9 cellular contexts compared by ENCODE assay signal in the genomic region with DNA sequence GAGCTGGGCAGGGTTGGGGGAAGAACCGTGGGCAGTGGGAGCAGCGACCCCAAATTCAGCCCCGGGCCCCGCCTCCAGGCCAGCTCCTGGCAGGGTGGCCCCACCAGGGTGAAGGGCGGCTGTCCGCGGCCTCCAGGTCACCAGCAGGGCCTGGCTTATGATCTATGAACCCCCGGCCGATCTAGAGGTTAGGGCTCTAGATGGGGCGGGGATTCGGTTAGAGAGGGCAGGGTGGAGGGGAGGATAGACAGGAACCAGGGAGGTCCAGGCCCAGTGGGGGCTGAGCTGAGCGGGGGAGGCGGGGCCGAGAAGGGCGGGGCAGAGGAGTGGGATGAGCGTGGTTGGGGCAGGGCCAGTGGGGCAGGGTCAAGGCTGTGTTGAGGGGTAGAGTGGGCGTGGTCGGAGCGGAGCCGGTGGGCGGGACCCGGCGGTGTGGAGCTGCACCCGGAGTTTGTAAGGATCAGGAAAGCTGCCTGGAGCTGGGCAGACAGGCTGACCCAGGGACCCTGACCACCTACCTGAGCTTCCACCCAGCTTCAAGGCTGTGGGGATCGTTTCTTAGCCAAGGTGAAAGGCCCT. TPM values are rescaled to one million over a fixed set of nuclear protein-coding genes. Genes with fewer than 3 reads are reported as not detected.
DNase-seq lines count a peak whose midpoint lies in the region; ATAC-seq and TF ChIP-seq lines count a peak whose summit lies in the region.
"Had no signal": no experiment of that assay in that cellular context is flagged by ENCODE, and none has a peak within 500 bp of the region (broad histone marks: within the 10 kb centered on the region; RNA-seq: fewer than 3 reads in every experiment).

No MANE protein-coding gene starts in this region.

- H2AFZ ChIP-seq in GM23338 = peak overlapping the region; percentile 99

- H3K27me3 Mint-ChIP-seq in GM23338 (ENCODE audit: insufficient read depth, low read depth, poor library complexity) = peaks cover 35% of the 10 kb centered on the region
- peaks cover 12% of the 10 kb centered on the region for H3K27me3 Mint-ChIP-seq in activated CD8-positive, alpha-beta T cell treated with anti-CD3 and anti-CD28 coated beads, Interleukin-2, amount 10 ng/mL, durations not matched to agents 7 days and 5 days (ENCODE audit: low read depth)
- peaks cover 45 to 69% of the 10 kb centered on the region in 2 donors for H3K27me3 Mint-ChIP-seq in stimulated activated naive B cell treated with anti-CD40 and anti-IgM and Interleukin-4, amounts not matched to agents 10 μg/mL and 1 μg/mL and 100 μg/mL, for 72 hours

- peaks cover 6% of the 10 kb centered on the region; the same call in 1 of the 3 replicates for H3K4me1 Mint-ChIP-seq in GM23338
- H3K4me1 Mint-ChIP-seq in activated CD8-positive, alpha-beta T cell treated with anti-CD3 and anti-CD28 coated beads, Interleukin-2, amount 10 ng/mL, durations not matched to agents 7 days and 5 days (ENCODE audit: low read depth) = peaks cover 7% of the 10 kb centered on the region
- H3K4me1 Mint-ChIP-seq in stimulated activated naive B cell treated with anti-CD40 and anti-IgM and Interleukin-4, amounts not matched to agents 10 μg/mL and 1 μg/mL and 100 μg/mL, for 72 hours = peaks cover 5 to 17% of the 10 kb centered on the region in 2 donors

- no peak for TF ChIP-seq CTCF in GM23338 (conservative IDR thresholded peaks at IDR 0.05; ENCODE audit: low read depth in 2 of 2)

- no peaks in the 10 kb centered on the region for H4K20me1 ChIP-seq in GM23338 (replicated peaks; ENCODE audit: insufficient read depth)

- H3K36me3 Mint-ChIP-seq in GM23338 (ENCODE audit: low read depth) = no peaks in the 10 kb centered on the region; the same call in 2 of the 3 replicates
- no peaks in the 10 kb centered on the region for H3K36me3 Mint-ChIP-seq in activated CD8-positive, alpha-beta T cell treated with anti-CD3 and anti-CD28 coated beads, Interleukin-2, amount 10 ng/mL, durations not matched to agents 7 days and 5 days (ENCODE audit: low read depth)
- no peaks in the 10 kb centered on the region for H3K36me3 Mint-ChIP-seq in stimulated activated naive B cell treated with anti-CD40 and anti-IgM and Interleukin-4, amounts not matched to agents 10 μg/mL and 1 μg/mL and 100 μg/mL, for 72 hours
- H3K36me3 Mint-ChIP-seq: IgD-negative memory B cell had no signal

- H3K27me3 ChIP-seq in GM23338 (ENCODE audit: insufficient read depth) (peaks cover 13% of the 10 kb centered on the region), mucosa of rectum (ENCODE audit: control insufficient read depth in 2 of 2, insufficient read depth in 2 of 2, low read length in 2 of 2) (no peaks in the 10 kb centered on the region)

- no peaks in the 10 kb centered on the region for H3K9me3 Mint-ChIP-seq in GM23338
- no peaks in the 10 kb centered on the region for H3K9me3 Mint-ChIP-seq in activated CD8-positive, alpha-beta T cell treated with anti-CD3 and anti-CD28 coated beads, Interleukin-2, amount 10 ng/mL, durations not matched to agents 7 days and 5 days (ENCODE audit: insufficient read depth)
- H3K9me3 Mint-ChIP-seq in stimulated activated naive B cell treated with anti-CD40 and anti-IgM and Interleukin-4, amounts not matched to agents 10 μg/mL and 1 μg/mL and 100 μg/mL, for 72 hours = no peaks in the 10 kb centered on the region
- H3K9me3 Mint-ChIP-seq: IgD-negative memory B cell had no signal

- ATAC-seq in GM23338 (peak; percentile 92), HG03108 (IDR thresholded peaks at IDR 0.05; ENCODE audit: unreplicated experiment) (no peak), HG03045 (IDR thresholded peaks at IDR 0.05; ENCODE audit: unreplicated experiment) (no peak)
- peak; percentile 67 for ATAC-seq in activated CD8-positive, alpha-beta T cell treated with anti-CD3 and anti-CD28 coated beads, Interleukin-2, amount 10 ng/mL, durations not matched to agents 7 days and 5 days
- ATAC-seq in stimulated activated naive B cell treated with anti-CD40 and anti-IgM and Interleukin-4, amounts not matched to agents 10 μg/mL and 1 μg/mL and 100 μg/mL, for 72 hours (replicated peaks) = peak; percentile 79 to 81

- H3K27ac ChIP-seq in GM23338 (ENCODE audit: low read depth) = peak overlapping the region; percentile 42; the same call in 1 of the 2 replicates
- H3K27ac ChIP-seq in mucosa of rectum (ENCODE audit: low read depth in 2 of 2, low read length in 2 of 2) = peak overlapping the region; percentile 85

- DNase-seq in GM23338 (ENCODE audit: low spot score) (peak; percentile 98), fibroblast of gingiva (ENCODE audit: low read depth) (peak; percentile 11), cortex of kidney (lab: John Stamatoyannopoulos, UW) (no peak)
- peak; percentile 37 for DNase-seq in activated CD8-positive, alpha-beta T cell treated with anti-CD3 and anti-CD28 coated beads, Interleukin-2, amount 10 ng/mL, durations not matched to agents 7 days and 5 days
- DNase-seq in stimulated activated naive B cell treated with anti-CD40 and anti-IgM and Interleukin-4, amounts not matched to agents 10 μg/mL and 1 μg/mL and 100 μg/mL, for 72 hours = peak; percentile 31

- peak overlapping the region; percentile 92; the same call in 1 of the 2 replicates for H3K27ac Mint-ChIP-seq in GM23338
- H3K27ac Mint-ChIP-seq in activated CD8-positive, alpha-beta T cell treated with anti-CD3 and anti-CD28 coated beads, Interleukin-2, amount 10 ng/mL, durations not matched to agents 7 days and 5 days = no peak overlapping the region
- H3K27ac Mint-ChIP-seq in stimulated activated naive B cell treated with anti-CD40 and anti-IgM and Interleukin-4, amounts not matched to agents 10 μg/mL and 1 μg/mL and 100 μg/mL, for 72 hours = no peak overlapping the region
- H3K27ac Mint-ChIP-seq: IgD-negative memory B cell had no signal

- H3K4me2 ChIP-seq in GM23338 = peak overlapping the region; percentile 91

- H3K9ac ChIP-seq in mucosa of rectum (ENCODE audit: low read depth in 1 of 2, low read length in 2 of 2) = peak overlapping the region; percentile 56 to 70

- no peaks in the 10 kb centered on the region for H3K9me2 ChIP-seq in GM23338 (ENCODE audit: insufficient read depth)

- POLR2A ChIA-PET in activated CD8-positive, alpha-beta T cell treated with anti-CD3 and anti-CD28 coated beads, Interleukin-2, amount 10 ng/mL, durations not matched to agents 7 days and 5 days (lab: Charles Lee) = no interaction called here

- peaks cover 4% of the 10 kb centered on the region; the same call in 1 of the 2 replicates for H3F3A ChIP-seq in GM23338 (replicated peaks; ENCODE audit: low read depth)

- no peaks in the 10 kb centered on the region for H3K9me3 ChIP-seq in mucosa of rectum (ENCODE audit: control insufficient read depth in 2 of 2, low read length in 2 of 2)

- H3K36me3 ChIP-seq in GM23338 (ENCODE audit: insufficient read depth) = no peaks in the 10 kb centered on the region
- no peaks in the 10 kb centered on the region for H3K36me3 ChIP-seq in mucosa of rectum (ENCODE audit: control insufficient read depth in 2 of 2, insufficient read depth in 2 of 2, low read length in 2 of 2)

- peak overlapping the region; percentile 73 for H3K4me3 ChIP-seq in GM23338
- H3K4me3 ChIP-seq in mucosa of rectum (ENCODE audit: low read length in 2 of 2) = peak overlapping the region; percentile 69 to 75

- peak overlapping the region; percentile 73 for H3K4me3 Mint-ChIP-seq in GM23338
- peak overlapping the region; percentile 36 for H3K4me3 Mint-ChIP-seq in activated CD8-positive, alpha-beta T cell treated with anti-CD3 and anti-CD28 coated beads, Interleukin-2, amount 10 ng/mL, durations not matched to agents 7 days and 5 days
- H3K4me3 Mint-ChIP-seq in stimulated activated naive B cell treated with anti-CD40 and anti-IgM and Interleukin-4, amounts not matched to agents 10 μg/mL and 1 μg/mL and 100 μg/mL, for 72 hours = peak overlapping the region; percentile 66 to 78

- H3K79me2 ChIP-seq in GM23338 (replicated peaks; ENCODE audit: insufficient read depth) = no peaks in the 10 kb centered on the region

- CTCF ChIA-PET in activated CD8-positive, alpha-beta T cell treated with anti-CD3 and anti-CD28 coated beads, Interleukin-2, amount 10 ng/mL, durations not matched to agents 7 days and 5 days (lab: Charles Lee) = interaction anchor here (0.7 to 3.6 kb wide), 17 partner anchors 9 to 180 kb away, joined by 3 to 19 read pairs (median 5); a partner anchor contains a TSS

- H3K4me1 ChIP-seq in GM23338 (ENCODE audit: insufficient read depth) (peaks cover 7% of the 10 kb centered on the region; the same call in 1 of the 2 replicates), mucosa of rectum (ENCODE audit: control insufficient read depth in 2 of 2, insufficient read depth in 2 of 2, low read length in 2 of 2) (peaks cover 4 to 24% of the 10 kb centered on the region in 2 donors)

TF ChIP-seq in GM23338, 12 proteins besides CTCF, POLR2A, EP300 and RAD21 (continues in another document):
- TF ChIP-seq EZH2phosphoT487 (IDR thresholded peaks at IDR 0.05; ENCODE audit: unreplicated experiment) (no peak), CREB1 (CRISPR knock-in tag; IDR thresholded peaks at IDR 0.05; ENCODE audit: low read depth) (no peak)

RNA-seq across cellular contexts. Expression of a gene that starts 29.3 kb away (rescaled TPM):
- total RNA-seq in GM23338 (2014; rRNA removed; shearing (Covaris generic)) = not detected in 2 replicates
- polyA plus RNA-seq in GM23338 (2016; fragmentation: Nextera tagmentation; extraction: Ambion mirVana) = not detected in 2 replicates
- not detected for total RNA-seq in activated CD8-positive, alpha-beta T cell treated with anti-CD3 and anti-CD28 coated beads, Interleukin-2, amount 10 ng/mL, durations not matched to agents 7 days and 5 days
- polyA plus RNA-seq: IgD-negative memory B cell had no signal

RNA-seq across cellular contexts. Expression of a gene that starts 36.6 kb away (rescaled TPM):
- total RNA-seq in GM23338 (2014; rRNA removed; shearing (Covaris generic)) = 0.16 and 0.28 TPM in 2 replicates
- polyA plus RNA-seq in GM23338 (2016; fragmentation: Nextera tagmentation; extraction: Ambion mirVana) = 0.21 and 0.34 TPM in 2 replicates
- total RNA-seq in activated CD8-positive, alpha-beta T cell treated with anti-CD3 and anti-CD28 coated beads, Interleukin-2, amount 10 ng/mL, durations not matched to agents 7 days and 5 days = not detected
- polyA plus RNA-seq: IgD-negative memory B cell had no signal

Comparison
In these comparisons a context has a peak if more than half of its experiments do, and no peak if none do; other contexts are left out.
1. ATAC-seq: peak in GM23338 (single experiment), activated CD8-positive, alpha-beta T cell treated with anti-CD3 and anti-CD28 coated beads, Interleukin-2, amount 10 ng/mL, durations not matched to agents 7 days and 5 days (single experiment) and stimulated activated naive B cell treated with anti-CD40 and anti-IgM and Interleukin-4, amounts not matched to agents 10 μg/mL and 1 μg/mL and 100 μg/mL, for 72 hours (2 of 2); none in HG03108 (single experiment) and HG03045 (single experiment).
2. Peak in every context shown above with its lines, with median percentiles within 50 percentile points of each other: H3K4me3 Mint-ChIP-seq.